In the genomic region with DNA sequence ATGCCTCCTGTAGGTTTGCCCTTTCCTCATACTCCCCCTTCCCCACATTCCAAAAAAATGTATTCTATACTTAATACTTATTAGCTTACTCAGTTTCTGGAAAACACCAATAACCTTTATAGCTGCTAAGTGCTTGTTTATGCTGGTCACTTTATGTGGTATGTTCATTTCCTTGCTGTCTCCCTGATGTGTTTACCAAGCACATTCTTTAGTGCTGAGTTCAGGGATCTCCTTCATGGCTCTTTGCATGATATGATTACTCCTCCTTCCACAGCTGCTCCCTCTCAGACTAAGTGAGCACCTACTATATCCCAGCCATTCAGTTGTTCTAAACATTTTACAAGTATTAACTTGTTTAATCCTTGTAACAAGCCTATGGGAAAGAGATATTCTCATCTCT, we compare ENCODE assay signal across 21 cellular contexts.
A peak's percentile ranks its signal among the peaks of the same experiment; 100 is the strongest.
DNase-seq lines count a peak whose midpoint lies in the region; ATAC-seq, FAIRE-seq and TF ChIP-seq lines count a peak whose summit lies in the region.
"Had no signal": no experiment of that assay in that cellular context is flagged by ENCODE, and none has a peak within 500 bp of the region (broad histone marks: within the 10 kb centered on the region; RNA-seq: fewer than 3 reads in every experiment).

No MANE protein-coding gene starts in this region.

- no peak for TF ChIP-seq CTCF in A549 (IDR thresholded peaks at IDR 0.05)
- TF ChIP-seq CTCF in astrocyte (IDR thresholded peaks at IDR 0.05; ENCODE audit: insufficient read depth, low read depth, low read length) = no peak
- TF ChIP-seq CTCF in fibroblast of pulmonary artery (IDR thresholded peaks at IDR 0.05; ENCODE audit: low read length, missing control alignments) = no peak
- no peak for TF ChIP-seq CTCF in testis (IDR thresholded peaks at IDR 0.05)

- TF ChIP-seq EP300 in A549 (IDR thresholded peaks at IDR 0.05) = no peak

- H3K9ac ChIP-seq in astrocyte (ENCODE audit: low read length) = no peak overlapping the region
- H3K9ac ChIP-seq: neural progenitor cell, SK-N-SH had no signal

- no peak overlapping the region for H2AFZ ChIP-seq in astrocyte (ENCODE audit: low read depth, low read length)
- H2AFZ ChIP-seq: neural progenitor cell had no signal

- no peak for TF ChIP-seq POLR2A in A549 (IDR thresholded peaks at IDR 0.05; ENCODE audit: low read length)
- TF ChIP-seq POLR2A in testis (IDR thresholded peaks at IDR 0.05) = no peak

- H3K4me1 ChIP-seq in A549 = no peaks in the 10 kb centered on the region
- H3K4me1 ChIP-seq in astrocyte (ENCODE audit: insufficient read depth, low read length) = no peaks in the 10 kb centered on the region
- H3K4me1 ChIP-seq in testis = no peaks in the 10 kb centered on the region
- H3K4me1 ChIP-seq: neural progenitor cell had no signal

- H3K4me2 ChIP-seq in A549 = no peak overlapping the region
- H3K4me2 ChIP-seq in astrocyte (ENCODE audit: low read length) = peak overlapping the region; percentile 0
- H3K4me2 ChIP-seq: neural progenitor cell, SK-N-SH had no signal

- peaks cover 12% of the 10 kb centered on the region for H3K9me3 Mint-ChIP-seq in astrocyte (ENCODE audit: unreplicated experiment)

- intact Hi-C loops in sciatic nerve (cut with DNase I) (no loop called here), Right ventricle myocardium superior (cut with DNase I) (no loop called here), testis (cut with DNase I; ENCODE audit: low total_unique reads) (no loop called here)

- peaks cover 2% of the 10 kb centered on the region for H3K36me3 Mint-ChIP-seq in astrocyte (ENCODE audit: low read depth, unreplicated experiment)

- H3K4me1 Mint-ChIP-seq in astrocyte (ENCODE audit: low read depth, unreplicated experiment) = peaks cover 5% of the 10 kb centered on the region
- H3K4me1 Mint-ChIP-seq: neural progenitor cell had no signal

- no peaks in the 10 kb centered on the region for H3K27me3 Mint-ChIP-seq in astrocyte (ENCODE audit: low read depth, unreplicated experiment)

- no peak overlapping the region for H3K27ac ChIP-seq in A549
- peak overlapping the region; percentile 33 for H3K27ac ChIP-seq in astrocyte (ENCODE audit: low read depth, low read length)
- no peak overlapping the region for H3K27ac ChIP-seq in testis
- H3K27ac ChIP-seq: neural progenitor cell had no signal

- no peaks in the 10 kb centered on the region for H3K79me2 ChIP-seq in astrocyte (ENCODE audit: insufficient read depth, low read length)

- POLR2A ChIA-PET in A549 (lab: Yijun Ruan, JAX) = no interaction called here

- ATAC-seq in A549 (peak; percentile 70 to 82; a peak in 4 of 6 replicates), sciatic nerve (no peak), Right ventricle myocardium superior (ENCODE audit: poor library complexity) (no peak)

- DNase-seq in A549 (ENCODE audit: low read depth in 1 of 2, low spot score in 1 of 2) (peak in 1 of 2 experiments; percentile 42), GM04504 (ENCODE audit: low read depth) (peak; percentile 19), astrocyte (ENCODE audit: low read depth) (peak; percentile 64), fibroblast of pulmonary artery (ENCODE audit: low read depth) (peak; percentile 11), NCI-H1930 (lab: John Stamatoyannopoulos, UW) (no peak), sciatic nerve (ENCODE audit: low spot score) (no peak), Right ventricle myocardium superior (no peak), testis (no peak)
- DNase-seq: activated CD4-positive, alpha-beta T cell treated with anti-CD3 and anti-CD28 coated beads for 4 hours; activated CD8-positive, alpha-beta memory T cell treated with anti-CD3 and anti-CD28 coated beads, Interleukin-2, amount 50 U/mL, for 4 hours; activated gamma-delta T cell; COR-L47; cortex of kidney; GF-D8; midbrain; NCI-H1105; NCI-H69; SK-N-SH; stimulated activated naive CD4-positive, alpha-beta T cell treated with Interleukin-2 at 50 U/mL for 16 hours had no signal

- H3K36me3 ChIP-seq in astrocyte (ENCODE audit: insufficient read depth, low read length) (no peaks in the 10 kb centered on the region), testis (ENCODE audit: low read depth, missing control alignments) (no peaks in the 10 kb centered on the region)
- H3K36me3 ChIP-seq: neural progenitor cell had no signal

- H4K20me1 ChIP-seq in astrocyte (ENCODE audit: insufficient read depth, low read length) = no peaks in the 10 kb centered on the region

- no peak for TF ChIP-seq RAD21 in A549 (conservative IDR thresholded peaks at IDR 0.05 in 1 of 2, IDR thresholded peaks at IDR 0.05 in 1 of 2)

- H3K4me3 ChIP-seq in A549 = no peak overlapping the region
- no peak overlapping the region for H3K4me3 ChIP-seq in astrocyte (ENCODE audit: insufficient read depth, low read depth, low read length)
- no peak overlapping the region for H3K4me3 ChIP-seq in fibroblast of pulmonary artery (replicated peaks; ENCODE audit: low read depth, low read length)
- no peak overlapping the region for H3K4me3 ChIP-seq in testis
- H3K4me3 ChIP-seq: neural progenitor cell had no signal

- no peak for FAIRE-seq in A549 (lab: Jason Lieb, UNC)
- no peak for FAIRE-seq in astrocyte (lab: Jason Lieb, UNC)
- FAIRE-seq: islet of Langerhans had no signal

- CTCF ChIA-PET in A549 (lab: Yijun Ruan, JAX) = interaction anchor here (2.1 kb wide), 1 partner anchor 12 kb away, joined by 5 read pairs; no protein-coding TSS in a partner anchor

- no peak overlapping the region for H3K4me3 Mint-ChIP-seq in astrocyte (ENCODE audit: unreplicated experiment)
- H3K4me3 Mint-ChIP-seq: neural progenitor cell had no signal

- H3K27me3 ChIP-seq in astrocyte (ENCODE audit: insufficient read depth, low read length) (no peaks in the 10 kb centered on the region), testis (no peaks in the 10 kb centered on the region)
- H3K27me3 ChIP-seq: neural progenitor cell had no signal

- H3K9me3 ChIP-seq in A549 (peaks cover 10% of the 10 kb centered on the region; the same call in 2 of the 3 replicates), astrocyte (ENCODE audit: insufficient read depth, low read depth, low read length) (peaks cover 4% of the 10 kb centered on the region), testis (no peaks in the 10 kb centered on the region)
- H3K9me3 ChIP-seq: SK-N-SH had no signal

- peak overlapping the region; percentile 60 for H3K27ac Mint-ChIP-seq in astrocyte (ENCODE audit: unreplicated experiment)
- H3K27ac Mint-ChIP-seq: neural progenitor cell had no signal

TF ChIP-seq in A549, 52 proteins besides CTCF, POLR2A, EP300 and RAD21:
- TF ChIP-seq, protein P1, sequence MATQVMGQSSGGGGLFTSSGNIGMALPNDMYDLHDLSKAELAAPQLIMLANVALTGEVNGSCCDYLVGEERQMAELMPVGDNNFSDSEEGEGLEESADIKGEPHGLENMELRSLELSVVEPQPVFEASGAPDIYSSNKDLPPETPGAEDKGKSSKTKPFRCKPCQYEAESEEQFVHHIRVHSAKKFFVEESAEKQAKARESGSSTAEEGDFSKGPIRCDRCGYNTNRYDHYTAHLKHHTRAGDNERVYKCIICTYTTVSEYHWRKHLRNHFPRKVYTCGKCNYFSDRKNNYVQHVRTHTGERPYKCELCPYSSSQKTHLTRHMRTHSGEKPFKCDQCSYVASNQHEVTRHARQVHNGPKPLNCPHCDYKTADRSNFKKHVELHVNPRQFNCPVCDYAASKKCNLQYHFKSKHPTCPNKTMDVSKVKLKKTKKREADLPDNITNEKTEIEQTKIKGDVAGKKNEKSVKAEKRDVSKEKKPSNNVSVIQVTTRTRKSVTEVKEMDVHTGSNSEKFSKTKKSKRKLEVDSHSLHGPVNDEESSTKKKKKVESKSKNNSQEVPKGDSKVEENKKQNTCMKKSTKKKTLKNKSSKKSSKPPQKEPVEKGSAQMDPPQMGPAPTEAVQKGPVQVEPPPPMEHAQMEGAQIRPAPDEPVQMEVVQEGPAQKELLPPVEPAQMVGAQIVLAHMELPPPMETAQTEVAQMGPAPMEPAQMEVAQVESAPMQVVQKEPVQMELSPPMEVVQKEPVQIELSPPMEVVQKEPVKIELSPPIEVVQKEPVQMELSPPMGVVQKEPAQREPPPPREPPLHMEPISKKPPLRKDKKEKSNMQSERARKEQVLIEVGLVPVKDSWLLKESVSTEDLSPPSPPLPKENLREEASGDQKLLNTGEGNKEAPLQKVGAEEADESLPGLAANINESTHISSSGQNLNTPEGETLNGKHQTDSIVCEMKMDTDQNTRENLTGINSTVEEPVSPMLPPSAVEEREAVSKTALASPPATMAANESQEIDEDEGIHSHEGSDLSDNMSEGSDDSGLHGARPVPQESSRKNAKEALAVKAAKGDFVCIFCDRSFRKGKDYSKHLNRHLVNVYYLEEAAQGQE (IDR thresholded peaks at IDR 0.05) = no peak
- TF ChIP-seq, protein P2, sequence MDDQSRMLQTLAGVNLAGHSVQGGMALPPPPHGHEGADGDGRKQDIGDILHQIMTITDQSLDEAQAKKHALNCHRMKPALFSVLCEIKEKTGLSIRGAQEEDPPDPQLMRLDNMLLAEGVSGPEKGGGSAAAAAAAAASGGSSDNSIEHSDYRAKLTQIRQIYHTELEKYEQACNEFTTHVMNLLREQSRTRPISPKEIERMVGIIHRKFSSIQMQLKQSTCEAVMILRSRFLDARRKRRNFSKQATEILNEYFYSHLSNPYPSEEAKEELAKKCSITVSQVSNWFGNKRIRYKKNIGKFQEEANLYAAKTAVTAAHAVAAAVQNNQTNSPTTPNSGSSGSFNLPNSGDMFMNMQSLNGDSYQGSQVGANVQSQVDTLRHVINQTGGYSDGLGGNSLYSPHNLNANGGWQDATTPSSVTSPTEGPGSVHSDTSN (IDR thresholded peaks at IDR 0.05) = no peak
- TF ChIP-seq NPAS2 (CRISPR knock-in tag; IDR thresholded peaks at IDR 0.05; ENCODE audit: borderline replicate concordance) (no peak), KDM1A (IDR thresholded peaks at IDR 0.05; ENCODE audit: low read depth) (no peak), RNF2 (IDR thresholded peaks at IDR 0.05; ENCODE audit: borderline replicate concordance, low read depth) (no peak), HOXA7 (CRISPR knock-in tag; IDR thresholded peaks at IDR 0.05) (no peak)
- TF ChIP-seq, protein P3, sequence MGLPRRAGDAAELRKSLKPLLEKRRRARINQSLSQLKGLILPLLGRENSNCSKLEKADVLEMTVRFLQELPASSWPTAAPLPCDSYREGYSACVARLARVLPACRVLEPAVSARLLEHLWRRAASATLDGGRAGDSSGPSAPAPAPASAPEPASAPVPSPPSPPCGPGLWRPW (IDR thresholded peaks at IDR 0.05) = no peak

Comparison
In these comparisons a context has a peak if more than half of its experiments do, and no peak if none do; other contexts are left out.
1. ATAC-seq: peak in A549 (2 of 2); none in sciatic nerve (single experiment) and Right ventricle myocardium superior (single experiment).
2. DNase-seq: peak in GM04504 (single experiment), astrocyte (single experiment) and fibroblast of pulmonary artery (single experiment); none in NCI-H1930 (0 of 2), sciatic nerve (single experiment), Right ventricle myocardium superior (single experiment) and testis (single experiment).